In the genomic region with DNA sequence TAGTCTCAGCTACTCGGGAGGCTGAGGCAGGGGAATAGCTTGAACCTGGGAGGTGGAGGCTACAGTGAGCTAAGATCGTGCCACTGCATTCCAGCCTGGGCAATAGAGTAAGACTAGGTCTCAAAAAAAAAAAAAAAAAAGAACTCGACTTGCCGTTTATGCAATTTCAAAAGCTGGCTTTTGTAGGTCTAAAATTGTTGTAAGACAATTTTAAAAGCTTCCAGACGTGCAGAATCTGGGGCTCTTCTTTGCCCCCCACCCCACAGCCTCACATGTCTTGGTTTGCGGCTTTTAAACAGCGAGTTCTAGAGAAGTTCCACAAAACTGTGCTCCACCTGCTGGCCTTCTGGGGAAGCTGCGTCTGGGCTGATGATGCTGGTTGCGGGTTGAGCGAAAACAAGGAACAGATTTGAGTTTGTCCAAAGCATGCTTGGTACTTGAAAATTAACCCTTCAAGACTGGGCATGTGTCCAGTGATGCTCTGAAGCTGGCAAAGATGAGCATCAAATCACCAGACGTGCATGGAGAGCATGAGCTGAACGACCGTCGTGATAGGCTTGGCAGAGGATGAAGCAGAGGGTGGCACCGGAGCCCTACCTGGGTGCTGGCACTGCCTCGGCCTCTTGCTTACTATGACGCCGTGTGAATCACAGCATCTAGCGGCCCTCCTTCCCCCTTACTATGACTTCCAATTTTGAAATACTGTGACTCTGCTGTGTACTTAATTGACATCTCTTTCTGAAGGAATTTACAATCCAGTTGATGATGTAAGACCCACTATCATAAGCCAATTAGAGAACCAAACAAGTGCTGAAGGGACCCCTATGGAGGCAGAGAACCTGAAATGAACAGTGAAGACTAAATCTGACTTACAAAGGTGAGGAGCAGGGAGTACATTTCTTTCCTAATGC, we compare ENCODE assay signal across 8 cellular contexts.
DNase-seq lines count a peak whose midpoint lies in the region; ATAC-seq and TF ChIP-seq lines count a peak whose summit lies in the region.

No MANE protein-coding gene starts in this region.

- no peak overlapping the region for H3K27ac ChIP-seq in ACC112 (ENCODE audit: low read depth, low read length)
- H3K27ac ChIP-seq in right lobe of liver = no peak overlapping the region

- H3K27me3 ChIP-seq in ACC112 (ENCODE audit: insufficient read depth, low read length) (no peaks in the 10 kb centered on the region), right lobe of liver (no peaks in the 10 kb centered on the region)

- WGBS in right lobe of liver (ENCODE audit: insufficient coverage, low coverage, low lambda C conversion rate, missing lambda C conversion rate) = 63% methylated on average over 12 of the region's 19 CpGs

- in situ Hi-C loops in GM13977 (cut with MboI; ENCODE audit: low pct_unique_long_range_greater_than_20kb, low sequenced_read_pairs, unreplicated experiment) = loop anchor here (10.0 kb wide), 1 partner anchor 355 kb away; a partner anchor contains a TSS

- H3K36me3 ChIP-seq in ACC112 (ENCODE audit: insufficient read depth, low read length) (no peaks in the 10 kb centered on the region; the same call in 1 of the 2 replicates), right lobe of liver (peaks cover 0 to 4% (median under 1%) of the 10 kb centered on the region in 4 donors)

- peak; percentile 28 for DNase-seq in GM13977 (ENCODE audit: low spot score)
- peak; percentile 6 for DNase-seq in NCI-H146 treated with DMSO at 0.1 percent for 48 hours (lab: John Stamatoyannopoulos, UW; ENCODE audit: unreplicated experiment)
- peak; percentile 26 for DNase-seq in activated CD4-positive, alpha-beta T cell treated with anti-CD3 and anti-CD28 coated beads for 1 hour
- DNase-seq in dermis blood vessel endothelial cell = peak; percentile 80
- peak in 2 of 3 donors; percentile 48 to 57 for DNase-seq in right lobe of liver
- peak; percentile 25 to 33 (median 26) for DNase-seq in stimulated activated CD4-positive, alpha-beta T cell treated with anti-CD3 and anti-CD28 coated beads, TNF-alpha, amount 100 ng/mL, for 48 hours (ENCODE audit: low read depth in 3 of 3)
- no peak for DNase-seq in COR-L47 (lab: John Stamatoyannopoulos, UW)

- intact Hi-C loops in right lobe of liver (cut with DNase I) = loop anchor here in 1 of 2 donors (10.0 kb wide), 1 partner anchor 75 kb away; no protein-coding TSS in a partner anchor

- H3K4me3 ChIP-seq in ACC112 (ENCODE audit: low read depth, low read length) (0 out of 2 replicates have a peak overlapping the region, but pooled peaks have one; percentile 19), right lobe of liver (no peak overlapping the region)

- H3K79me2 ChIP-seq in ACC112 (ENCODE audit: control insufficient read depth, insufficient read depth, low read length, unreplicated experiment) = no peaks in the 10 kb centered on the region

- H3K9me3 ChIP-seq in right lobe of liver = no peaks in the 10 kb centered on the region

- TF ChIP-seq POLR2A in right lobe of liver (IDR thresholded peaks at IDR 0.05) = no peak

- peak; percentile 67 to 79 (median 73) for ATAC-seq in right lobe of liver

- H2AFZ ChIP-seq in ACC112 (ENCODE audit: low read length, unreplicated experiment) = no peak overlapping the region

- H3K4me1 ChIP-seq in ACC112 (ENCODE audit: control insufficient read depth, insufficient read depth, low read length, unreplicated experiment) (peaks cover 16% of the 10 kb centered on the region), right lobe of liver (no peaks in the 10 kb centered on the region)

- TF ChIP-seq CTCF in GM13977 (IDR thresholded peaks at IDR 0.05; ENCODE audit: extremely low read depth, insufficient read depth, missing control alignments) (peak; percentile 74), right lobe of liver (IDR thresholded peaks at IDR 0.05) (peak; percentile 53 to 65 (median 56))
